In genomic region chr20:38201356-38201755, GRCh38 we compare ENCODE assay signal across 15 cellular contexts. TPM values are rescaled to one million over a fixed set of nuclear protein-coding genes. Genes with fewer than 3 reads are reported as not detected.
DNase-seq lines count a peak whose midpoint lies in the region; ATAC-seq and TF ChIP-seq lines count a peak whose summit lies in the region.
"Had no signal": no experiment of that assay in that cellular context is flagged by ENCODE, and none has a peak within 500 bp of the region (broad histone marks: within the 10 kb centered on the region; RNA-seq: fewer than 3 reads in every experiment).

No MANE protein-coding gene starts in this region.

- H3K27me3 Mint-ChIP-seq in Calu3 (ENCODE audit: unreplicated experiment): no peaks in the 10 kb centered on the region
- H3K27me3 Mint-ChIP-seq: activated CD8-positive, alpha-beta T cell treated with anti-CD3 and anti-CD28 coated beads for 36 hours had no signal

- H3K4me1 Mint-ChIP-seq in Calu3 (ENCODE audit: low read depth, unreplicated experiment): no peaks in the 10 kb centered on the region

- H3K18ac ChIP-seq in trophoblast cell (ENCODE audit: low read length): no peak overlapping the region

- H3K4me1 ChIP-seq in fibroblast of lung (ENCODE audit: control insufficient read depth, extremely low read depth, insufficient read depth, low read length) (peaks cover 27% of the 10 kb centered on the region), trophoblast cell (ENCODE audit: control insufficient read depth in 1 of 2, insufficient read depth in 2 of 2, low read length in 2 of 2) (peaks cover 22 to 29% of the 10 kb centered on the region in 2 experiments)

- H3K4me3 Mint-ChIP-seq in Calu3 (ENCODE audit: low read depth, unreplicated experiment): no peak overlapping the region
- H3K4me3 Mint-ChIP-seq: activated CD8-positive, alpha-beta T cell treated with anti-CD3 and anti-CD28 coated beads for 36 hours had no signal

- no peak overlapping the region for H2BK12ac ChIP-seq in trophoblast cell (ENCODE audit: low read length)

- H3K9me3 Mint-ChIP-seq in Calu3 (ENCODE audit: low read depth, unreplicated experiment): peaks cover under 1% of the 10 kb centered on the region
- H3K9me3 Mint-ChIP-seq: activated CD8-positive, alpha-beta T cell treated with anti-CD3 and anti-CD28 coated beads for 36 hours had no signal

- WGBS in trophoblast cell (ENCODE audit: extremely low coverage, insufficient coverage, insufficient read length): no CpG with 5 or more reads among the region's 6 CpGs

- no peak overlapping the region for H3K27ac ChIP-seq in fibroblast of lung (ENCODE audit: insufficient read depth, low read length)
- peak overlapping the region; percentile 24 for H3K27ac ChIP-seq in trophoblast cell (ENCODE audit: low read depth, low read length)
- no peak overlapping the region for H3K27ac ChIP-seq in dorsolateral prefrontal cortex
- H3K27ac ChIP-seq: heart left ventricle, HL-60 had no signal

- H3K9me3 ChIP-seq in fibroblast of lung (ENCODE audit: control insufficient read depth, insufficient read depth, low read depth, low read length): no peaks in the 10 kb centered on the region
- peaks cover 6% of the 10 kb centered on the region for H3K9me3 ChIP-seq in trophoblast cell (ENCODE audit: insufficient read depth, low read depth, low read length)

- H4K12ac ChIP-seq in trophoblast cell (ENCODE audit: low read depth, low read length): no peak overlapping the region

- H3K9ac ChIP-seq in fibroblast of lung (ENCODE audit: insufficient read depth, low read length) (no peak overlapping the region), trophoblast cell (ENCODE audit: low read length) (no peak overlapping the region)

- DNase-seq in EL (peak; percentile 90), RPMI7951 (ENCODE audit: low read depth) (peak; percentile 100), fibroblast of lung (ENCODE audit: low read depth in 2 of 2) (peak; percentile 66 to 84), trophoblast cell (peak; percentile 75 to 81), Calu3 (no peak), dorsolateral prefrontal cortex (no peak)
- no peak for DNase-seq in stimulated activated CD4-positive, alpha-beta T cell treated with anti-CD3 and anti-CD28 coated beads, Interleukin-4, amount 100 ng/mL, for 24 hours
- DNase-seq: activated CD8-positive, alpha-beta T cell treated with anti-CD3 and anti-CD28 coated beads for 36 hours; NCI-H2029 treated with DMSO at 0.1 percent for 48 hours; SIG-M5; stimulated activated CD4-positive, alpha-beta T cell treated with anti-CD3 and anti-CD28 coated beads, Interleukin-2, amount 100 ng/mL, for 48 hours had no signal

- peaks cover 25% of the 10 kb centered on the region for H3K79me1 ChIP-seq in trophoblast cell (ENCODE audit: low read length)

- peak overlapping the region; percentile 10 for H4K91ac ChIP-seq in trophoblast cell (ENCODE audit: low read depth, low read length)

- ATAC-seq in GM18907 (IDR thresholded peaks at IDR 0.05; ENCODE audit: unreplicated experiment): no peak
- ATAC-seq: activated CD8-positive, alpha-beta T cell treated with anti-CD3 and anti-CD28 coated beads for 36 hours had no signal

- H3K4me2 ChIP-seq in fibroblast of lung (ENCODE audit: extremely low read depth, insufficient read depth, low read length) (no peak overlapping the region), trophoblast cell (ENCODE audit: low read length) (no peak overlapping the region)

- H2BK120ac ChIP-seq in trophoblast cell (ENCODE audit: insufficient read depth, low read length, poor library complexity): no peak overlapping the region

- no peaks in the 10 kb centered on the region for H4K20me1 ChIP-seq in fibroblast of lung (ENCODE audit: control insufficient read depth, extremely low read depth, insufficient read depth, low read length)

- intact Hi-C loops in Calu3 (cut with micrococcal nuclease; ENCODE audit: unreplicated experiment): no loop called here
- intact Hi-C loops in dorsolateral prefrontal cortex (cut with DNase I): no loop called here

- H3K36me3 Mint-ChIP-seq in Calu3 (ENCODE audit: insufficient read depth, unreplicated experiment): no peaks in the 10 kb centered on the region

- H2BK5ac ChIP-seq in trophoblast cell (ENCODE audit: low read depth, low read length, poor library complexity): no peak overlapping the region

- H2AK5ac ChIP-seq in trophoblast cell (ENCODE audit: low read length): no peak overlapping the region

- no TSS peak for BruUV-seq in Calu3 (replicated peaks; lab: Mats Ljungman, UMichigan)

- CTCF ChIA-PET in Calu3 (lab: Charles Lee): interaction anchor here (0.7 to 1.3 kb wide), 3 partner anchors 11 to 724 kb away, joined by 3 to 4 read pairs (median 4); no protein-coding TSS in a partner anchor

- H4K8ac ChIP-seq in trophoblast cell (ENCODE audit: low read depth, low read length): no peak overlapping the region

- no peaks in the 10 kb centered on the region for H3K27me3 ChIP-seq in fibroblast of lung (ENCODE audit: control insufficient read depth, insufficient read depth, low read length)
- no peaks in the 10 kb centered on the region for H3K27me3 ChIP-seq in trophoblast cell (ENCODE audit: insufficient read depth, low read length)
- H3K27me3 ChIP-seq in dorsolateral prefrontal cortex: no peaks in the 10 kb centered on the region
- H3K27me3 ChIP-seq: heart left ventricle had no signal

- H3K36me3 ChIP-seq in fibroblast of lung (ENCODE audit: control insufficient read depth, insufficient read depth, low read length) (no peaks in the 10 kb centered on the region), trophoblast cell (ENCODE audit: control insufficient read depth in 1 of 2, insufficient read depth in 2 of 2, low read length in 2 of 2) (no peaks in the 10 kb centered on the region)
- H3K36me3 ChIP-seq: heart left ventricle had no signal

- H3K4ac ChIP-seq in trophoblast cell (ENCODE audit: low read depth, low read length): no peak overlapping the region

- H3K14ac ChIP-seq in trophoblast cell (ENCODE audit: low read length): no peak overlapping the region

- H3K4me3 ChIP-seq in fibroblast of lung (replicated peaks in 1 of 4; ENCODE audit: control extremely low read depth in 1 of 4, insufficient read depth in 1 of 4, low read depth in 3 of 4, low read length in 4 of 4) (no peak overlapping the region), trophoblast cell (ENCODE audit: low read depth, low read length) (no peak overlapping the region), dorsolateral prefrontal cortex (no peak overlapping the region)
- H3K4me3 ChIP-seq: heart left ventricle had no signal

- H2AFZ ChIP-seq in fibroblast of lung (ENCODE audit: low read length) (no peak overlapping the region), trophoblast cell (ENCODE audit: insufficient read depth, low read length, poor library complexity) (no peak overlapping the region)

- no peak overlapping the region for H3K27ac Mint-ChIP-seq in Calu3 (ENCODE audit: unreplicated experiment)
- H3K27ac Mint-ChIP-seq: activated CD8-positive, alpha-beta T cell treated with anti-CD3 and anti-CD28 coated beads for 36 hours had no signal

- no peak for TF ChIP-seq CTCF in fibroblast of lung (conservative IDR thresholded peaks at IDR 0.05 in 1 of 2, IDR thresholded peaks at IDR 0.05 in 1 of 2; ENCODE audit: low read depth in 1 of 2, low read length in 2 of 2)
- TF ChIP-seq CTCF in Calu3 (IDR thresholded peaks at IDR 0.05; ENCODE audit: unreplicated experiment): no peak
- TF ChIP-seq CTCF in dorsolateral prefrontal cortex (IDR thresholded peaks at IDR 0.05 in 54 of 56, conservative IDR thresholded peaks at IDR 0.05 in 2 of 56; ENCODE audit: low read depth in 1 of 56, partially characterized antibody in 56 of 56): no peak

- no peak overlapping the region for H3K23ac ChIP-seq in trophoblast cell (ENCODE audit: low read length)

- no peaks in the 10 kb centered on the region for H3K79me2 ChIP-seq in fibroblast of lung (ENCODE audit: control insufficient read depth, insufficient read depth, low read length)
- H3K79me2 ChIP-seq in trophoblast cell (ENCODE audit: control insufficient read depth, insufficient read depth, low read length, poor library complexity): no peaks in the 10 kb centered on the region

RNA-seq across cellular contexts. Expression of gene TGM2, which starts 36.3 kb away (rescaled TPM):
- total RNA-seq in RPMI7951 (2014; rRNA removed; shearing (Covaris generic)): 650 and 793 TPM in 2 replicates
- total RNA-seq in fibroblast of lung: 58.6 and 103 TPM in 2 replicates
- polyA plus RNA-seq in fibroblast of lung: 129 and 238 TPM in 2 replicates
- polyA plus RNA-seq in fibroblast of lung (2012): 135 and 254 TPM in 2 replicates
- 160 and 334 TPM in 2 replicates for polyA minus RNA-seq in fibroblast of lung (ENCODE audit: low replicate concordance)
- polyA plus RNA-seq in trophoblast cell (2013): 330 and 332 TPM in 2 replicates
- 261 and 311 TPM in 2 replicates for total RNA-seq in Calu3 (2022)
- 100 to 1,000 TPM in 7 of 120 experiments, 10 to 100 TPM in 113; 17.7 to 220 (median 53.6) TPM for total RNA-seq in dorsolateral prefrontal cortex
- total RNA-seq: activated CD8-positive, alpha-beta T cell treated with anti-CD3 and anti-CD28 coated beads for 36 hours had no signal
- polyA plus RNA-seq: neural cell had no signal

RNA-seq across cellular contexts. Expression of gene KIAA1755, which starts 59.2 kb away (rescaled TPM):
- 0.59 and 1.1 TPM in 2 replicates for total RNA-seq in RPMI7951 (2014; rRNA removed; shearing (Covaris generic))
- total RNA-seq in fibroblast of lung: 2.8 and 3.1 TPM in 2 replicates
- 0.60 and 1.4 TPM in 2 replicates for polyA plus RNA-seq in fibroblast of lung
- 1.2 and 2.8 TPM in 2 replicates for polyA plus RNA-seq in fibroblast of lung (2012)
- 1.9 and 5.5 TPM in 2 replicates for polyA minus RNA-seq in fibroblast of lung (ENCODE audit: low replicate concordance)
- polyA plus RNA-seq in trophoblast cell (2013): 0.30 and 0.32 TPM in 2 replicates
- total RNA-seq in Calu3 (2022): not detected in 2 replicates
- total RNA-seq in dorsolateral prefrontal cortex: 100 to 1,000 TPM in 6 of 120 experiments, 10 to 100 TPM in 114; 19.2 to 129 (median 51.1) TPM
- total RNA-seq: activated CD8-positive, alpha-beta T cell treated with anti-CD3 and anti-CD28 coated beads for 36 hours had no signal
- polyA plus RNA-seq: neural cell had no signal

Comparison
In these comparisons a context has a peak if more than half of its experiments do, and no peak if none do; other contexts are left out.
1. DNase-seq: peak in EL (single experiment), RPMI7951 (single experiment), fibroblast of lung (2 of 2) and trophoblast cell (2 of 2); none in stimulated activated CD4-positive, alpha-beta T cell treated with anti-CD3 and anti-CD28 coated beads, Interleukin-4, amount 100 ng/mL, for 24 hours (single experiment), Calu3 (single experiment) and dorsolateral prefrontal cortex (0 of 10).